In the genomic region with DNA sequence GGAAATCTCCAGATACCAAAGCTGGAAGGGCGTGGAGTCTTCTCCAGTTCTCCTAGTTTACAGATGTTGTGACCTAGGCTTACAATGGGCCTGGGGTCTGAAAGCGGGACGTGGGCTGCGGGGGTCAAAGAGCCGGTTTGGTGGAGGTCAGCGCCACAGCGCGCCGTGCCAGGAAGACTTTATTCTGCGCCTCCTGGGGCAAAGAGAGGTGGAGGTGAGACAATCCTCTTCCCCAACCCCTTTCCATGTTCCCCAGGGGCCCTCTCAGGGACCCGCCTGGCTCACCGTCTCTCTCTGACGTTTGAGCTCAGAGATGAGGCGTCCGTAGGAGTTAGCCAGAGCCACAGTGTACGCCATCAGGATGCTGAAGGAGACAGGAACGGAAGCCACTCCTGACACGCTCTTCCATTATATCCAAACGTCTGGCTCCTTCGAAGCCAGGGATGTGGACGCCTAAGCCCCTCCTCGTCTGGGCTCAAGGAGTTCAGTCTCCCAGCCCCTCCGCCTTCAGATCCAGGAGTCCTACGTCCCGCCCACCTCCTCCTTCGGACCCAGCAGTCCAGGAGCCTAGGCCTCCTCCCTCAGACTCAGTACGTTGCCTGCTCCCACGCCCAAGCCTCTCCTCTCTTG, we compare ENCODE assay signal across 8 cellular contexts. TPM values are rescaled to one million over a fixed set of nuclear protein-coding genes. Genes with fewer than 3 reads are reported as not detected.
A peak's percentile ranks its signal among the peaks of the same experiment; 100 is the strongest.
DNase-seq lines count a peak whose midpoint lies in the region; ATAC-seq, FAIRE-seq and TF ChIP-seq lines count a peak whose summit lies in the region.

No MANE protein-coding gene starts in this region.

- H3K9me3 ChIP-seq in RWPE2 (ENCODE audit: severe bottlenecking), result no peaks in the 10 kb centered on the region
- no peaks in the 10 kb centered on the region for H3K9me3 ChIP-seq in pancreas

- no peak for TF ChIP-seq CTCF in C4-2B (conservative IDR thresholded peaks at IDR 0.05)
- no peak for TF ChIP-seq CTCF in RWPE2 (IDR thresholded peaks at IDR 0.05; ENCODE audit: poor library complexity, severe bottlenecking)
- no peak for TF ChIP-seq CTCF in epithelial cell of proximal tubule (conservative IDR thresholded peaks at IDR 0.05; ENCODE audit: low read depth, low read length)
- no peak for TF ChIP-seq CTCF in pancreas (IDR thresholded peaks at IDR 0.05)

- H3K27me3 ChIP-seq in RWPE2 (ENCODE audit: insufficient read depth, poor library complexity, severe bottlenecking) (no peaks in the 10 kb centered on the region), pancreas (no peaks in the 10 kb centered on the region)

- H3K36me3 ChIP-seq in RWPE2 (ENCODE audit: low read depth), result peaks cover 31% of the 10 kb centered on the region
- H3K36me3 ChIP-seq in pancreas, result peaks cover 3 to 24% (median 12%) of the 10 kb centered on the region in 3 donors

- H3K4me3 ChIP-seq in RWPE2 (ENCODE audit: severe bottlenecking) (peak overlapping the region; percentile 47), epithelial cell of proximal tubule (ENCODE audit: low read depth, low read length) (peak overlapping the region; percentile 85), pancreas (peak overlapping the region in 3 of 4 donors; percentile 2 to 76 (median 43))

- 1 to 2% methylated on average over 28 of the region's 28 CpGs for WGBS in pancreas, 2 donors

- intact Hi-C loops in pancreas (cut with DNase I) (no loop called here), head of caudate nucleus (cut with DNase I) (no loop called here)

- FAIRE-seq in pancreas (lab: Jason Lieb, UNC), result no peak

- ATAC-seq in GM21515 (IDR thresholded peaks at IDR 0.05; ENCODE audit: unreplicated experiment) (peak; percentile 7), RWPE2 (ENCODE audit: low read depth) (peak; percentile 1; the same call in 2 of the 3 replicates), pancreas (no peak), GM21360 (IDR thresholded peaks at IDR 0.05; ENCODE audit: unreplicated experiment) (no peak)

- H3K4me1 ChIP-seq in RWPE2 (ENCODE audit: insufficient read depth, poor library complexity, severe bottlenecking), result peaks cover 10% of the 10 kb centered on the region
- peaks cover 9 to 23% (median 14%) of the 10 kb centered on the region in 3 donors for H3K4me1 ChIP-seq in pancreas

- H3K27ac ChIP-seq in C4-2B (peak overlapping the region; percentile 88), RWPE2 (ENCODE audit: poor library complexity, severe bottlenecking) (peak overlapping the region; percentile 80), pancreas (peak overlapping the region; percentile 61 to 88 (median 86))

- DNase-seq in RWPE2 (ENCODE audit: low spot score) (no peak), epithelial cell of proximal tubule (ENCODE audit: low read depth) (no peak), pancreas (peak in 1 of 6 donors; percentile 51), NCI-H2029 (lab: John Stamatoyannopoulos, UW) (no peak), head of caudate nucleus (no peak)

RNA-seq across cellular contexts. Expression of a gene that starts 0.8 kb away (rescaled TPM):
- total RNA-seq in epithelial cell of proximal tubule, result 6.7 and 11.5 TPM in 2 replicates
- 1 to 10 TPM; 2.1 to 5.1 (median 4.4) TPM for total RNA-seq in pancreas
- polyA plus RNA-seq in pancreas, result 1 to 10 TPM; 9.6 to 9.7 TPM

RNA-seq across cellular contexts. Expression of a gene that starts 12.7 kb away (rescaled TPM):
- 3.7 and 9.5 TPM in 2 replicates for total RNA-seq in epithelial cell of proximal tubule
- total RNA-seq in pancreas, result 10 to 100 TPM; 51.8 to 66.5 (median 56.2) TPM
- 10 to 100 TPM; 80.0 to 88.9 TPM for polyA plus RNA-seq in pancreas

RNA-seq across cellular contexts. Expression of a gene that starts 22.7 kb away (rescaled TPM):
- total RNA-seq in epithelial cell of proximal tubule, result 17.7 and 20.5 TPM in 2 replicates
- 10 to 100 TPM; 16.8 to 28.5 (median 21.3) TPM for total RNA-seq in pancreas
- polyA plus RNA-seq in pancreas, result 10 to 100 TPM; 39.0 to 40.0 TPM

RNA-seq across cellular contexts. Expression of a gene that starts 29.1 kb away (rescaled TPM):
- total RNA-seq in epithelial cell of proximal tubule, result 109 and 218 TPM in 2 replicates
- total RNA-seq in pancreas, result 10 to 100 TPM; 18.8 to 47.2 (median 27.3) TPM
- polyA plus RNA-seq in pancreas, result 10 to 100 TPM; 32.6 to 34.7 TPM

RNA-seq across cellular contexts. Expression of a gene that starts 30.8 kb away (rescaled TPM):
- total RNA-seq in epithelial cell of proximal tubule, result 154 and 174 TPM in 2 replicates
- total RNA-seq in pancreas, result 10 to 100 TPM; 16.8 to 24.7 (median 19.4) TPM
- polyA plus RNA-seq in pancreas, result 10 to 100 TPM; 19.5 to 33.3 TPM

Comparison
In these comparisons a context has a peak if more than half of its experiments do, and no peak if none do; other contexts are left out.
1. ATAC-seq: peak in GM21515 (single experiment) and RWPE2 (single experiment); none in pancreas (0 of 4) and GM21360 (single experiment).
2. Peak in every context shown above with its lines, with median percentiles within 50 percentile points of each other: H3K27ac ChIP-seq and H3K4me3 ChIP-seq.